8 cellular contexts compared by ENCODE assay signal in genomic region chr16:10828851-10829331, GRCh38. TPM values are rescaled to one million over a fixed set of nuclear protein-coding genes. Genes with fewer than 3 reads are reported as not detected.
DNase-seq lines count a peak whose midpoint lies in the region; ATAC-seq and TF ChIP-seq lines count a peak whose summit lies in the region.

No MANE protein-coding gene starts in this region.

- no peaks in the 10 kb centered on the region for H4K20me1 ChIP-seq in GM23248 (ENCODE audit: insufficient read depth)

- H3K27me3 ChIP-seq in GM23248 (replicated peaks; ENCODE audit: insufficient read depth) = no peaks in the 10 kb centered on the region; the same call in 1 of the 2 replicates
- no peaks in the 10 kb centered on the region for H3K27me3 ChIP-seq in adipocyte (replicated peaks; ENCODE audit: control insufficient read depth, insufficient read depth, low read length)
- no peaks in the 10 kb centered on the region for H3K27me3 ChIP-seq in psoas muscle (ENCODE audit: insufficient read depth in 3 of 3, low read length in 2 of 3)
- no peaks in the 10 kb centered on the region for H3K27me3 ChIP-seq in mesendoderm (ENCODE audit: insufficient read depth, low read length, poor library complexity)

- H3F3A ChIP-seq in GM23248 (ENCODE audit: insufficient read depth) = peaks cover 14% of the 10 kb centered on the region

- intact Hi-C loops in cardiac septum (cut with DNase I) (loop anchor here (1.0 to 10.0 kb wide), 5 partner anchors 42 to 304 kb away; partner anchors contain the start of gene EMP2), psoas muscle (cut with DNase I) (loop anchor here in 1 of 2 donors (2.0 to 5.0 kb wide), 4 partner anchors 48 to 267 kb away; partner anchors contain the start of gene CIITA)

- POLR2A ChIA-PET in WTC11 (lab: Charles Lee) = interaction anchor here (0.6 kb wide), 1 partner anchor 493 kb away, joined by 3 read pairs; no protein-coding TSS in a partner anchor

- H2AFZ ChIP-seq in GM23248 = peak overlapping the region; percentile 67

- no peak for TF ChIP-seq CTCF in psoas muscle (IDR thresholded peaks at IDR 0.05)
- TF ChIP-seq CTCF in WTC11 (IDR thresholded peaks at IDR 0.05) = no peak

- no peaks in the 10 kb centered on the region for H3K36me3 Mint-ChIP-seq in activated naive CD8-positive, alpha-beta T cell treated with anti-CD3 and anti-CD28 coated beads for 36 hours
- H3K36me3 Mint-ChIP-seq in WTC11 = no peaks in the 10 kb centered on the region

- in situ Hi-C loops in GM23248 (cut with MboI) = no loop called here

- H4K8ac ChIP-seq in mesendoderm (ENCODE audit: low read depth, low read length) = no peak overlapping the region

- H3K9me3 ChIP-seq in GM23248 (ENCODE audit: low read depth) = no peaks in the 10 kb centered on the region
- no peaks in the 10 kb centered on the region for H3K9me3 ChIP-seq in adipocyte (ENCODE audit: control insufficient read depth, low read length)
- H3K9me3 ChIP-seq in psoas muscle = no peaks in the 10 kb centered on the region

- CTCF ChIA-PET in WTC11 (lab: Charles Lee) = interaction anchor here (1.4 kb wide), 1 partner anchor 90 kb away, joined by 4 read pairs; no protein-coding TSS in a partner anchor

- H2BK5ac ChIP-seq in mesendoderm (ENCODE audit: low read length) = no peak overlapping the region

- no peak overlapping the region for H4K5ac ChIP-seq in mesendoderm (ENCODE audit: low read length)

- H3K79me1 ChIP-seq in mesendoderm (ENCODE audit: low read length) = no peaks in the 10 kb centered on the region

- H3K4me3 Mint-ChIP-seq in activated naive CD8-positive, alpha-beta T cell treated with anti-CD3 and anti-CD28 coated beads for 36 hours = no peak overlapping the region
- no peak overlapping the region for H3K4me3 Mint-ChIP-seq in WTC11

- H3K4me1 ChIP-seq in GM23248 (ENCODE audit: insufficient read depth) (peaks cover 23% of the 10 kb centered on the region), adipocyte (ENCODE audit: control insufficient read depth, insufficient read depth, low read length) (peaks cover 26% of the 10 kb centered on the region), psoas muscle (peaks cover 20% of the 10 kb centered on the region), mesendoderm (ENCODE audit: control insufficient read depth, low read depth, low read length) (no peaks in the 10 kb centered on the region)

- no peak overlapping the region for H3K23ac ChIP-seq in mesendoderm (ENCODE audit: low read length)

- no peak overlapping the region for H2BK120ac ChIP-seq in mesendoderm (ENCODE audit: low read depth, low read length)

- H2BK15ac ChIP-seq in mesendoderm (replicated peaks; ENCODE audit: low read depth) = no peak overlapping the region

- H3K36me3 ChIP-seq in GM23248 (ENCODE audit: low read depth) (no peaks in the 10 kb centered on the region), adipocyte (ENCODE audit: control insufficient read depth, insufficient read depth, low read length, severe bottlenecking) (no peaks in the 10 kb centered on the region), psoas muscle (ENCODE audit: insufficient read depth in 1 of 2, low read depth in 1 of 2) (no peaks in the 10 kb centered on the region), mesendoderm (ENCODE audit: control insufficient read depth, insufficient read depth, low read length) (no peaks in the 10 kb centered on the region)

- peak overlapping the region; percentile 79 for H3K27ac ChIP-seq in GM23248
- H3K27ac ChIP-seq in psoas muscle = peak overlapping the region; percentile 88
- H3K27ac ChIP-seq in mesendoderm (ENCODE audit: low read depth, low read length) = no peak overlapping the region

- H3K9me2 ChIP-seq in GM23248 (ENCODE audit: insufficient read depth) = no peaks in the 10 kb centered on the region

- no peak overlapping the region for H3K56ac ChIP-seq in mesendoderm (ENCODE audit: low read length)

- no peak overlapping the region for H3K4ac ChIP-seq in mesendoderm (ENCODE audit: low read depth, low read length)

- H3K79me2 ChIP-seq in GM23248 (ENCODE audit: insufficient read depth) (no peaks in the 10 kb centered on the region), mesendoderm (ENCODE audit: control insufficient read depth, insufficient read depth, low read length) (no peaks in the 10 kb centered on the region)

- peak overlapping the region; percentile 70 for H3K9ac ChIP-seq in GM23248
- H3K9ac ChIP-seq in adipocyte (ENCODE audit: low read length) = peak overlapping the region; percentile 60
- no peak overlapping the region for H3K9ac ChIP-seq in mesendoderm (ENCODE audit: low read length)

- ATAC-seq in psoas muscle (peak; percentile 78 to 82 (median 79)), WTC11 (no peak), HG03025 (IDR thresholded peaks at IDR 0.05; ENCODE audit: low FRiP score, unreplicated experiment) (no peak)

- H3K4me2 ChIP-seq in GM23248 (ENCODE audit: unreplicated experiment) (peak overlapping the region; percentile 58), mesendoderm (ENCODE audit: low read length) (no peak overlapping the region)

- no peak overlapping the region for H2AK5ac ChIP-seq in mesendoderm (ENCODE audit: low read length)

- DNase-seq in GM23248 (peak; percentile 93), adipocyte (ENCODE audit: low read depth) (peak; percentile 85), cardiac septum (ENCODE audit: low spot score) (peak; percentile 95), psoas muscle (peak; percentile 91 to 93), WTC11 (ENCODE audit: low spot score) (no peak), mesendoderm (no peak)
- no peak for DNase-seq in activated naive CD8-positive, alpha-beta T cell treated with anti-CD3 and anti-CD28 coated beads for 36 hours

- no peak overlapping the region for H3K18ac ChIP-seq in mesendoderm (ENCODE audit: low read length)

- peak overlapping the region; percentile 30 for H3K4me3 ChIP-seq in GM23248
- peak overlapping the region; percentile 61 for H3K4me3 ChIP-seq in adipocyte (ENCODE audit: low read length)
- H3K4me3 ChIP-seq in psoas muscle = peak overlapping the region; percentile 32
- no peak overlapping the region for H3K4me3 ChIP-seq in mesendoderm (ENCODE audit: low read length)

- H3K9me3 Mint-ChIP-seq in activated naive CD8-positive, alpha-beta T cell treated with anti-CD3 and anti-CD28 coated beads for 36 hours = no peaks in the 10 kb centered on the region
- no peaks in the 10 kb centered on the region for H3K9me3 Mint-ChIP-seq in WTC11

- peaks cover 6% of the 10 kb centered on the region for H3K27me3 Mint-ChIP-seq in activated naive CD8-positive, alpha-beta T cell treated with anti-CD3 and anti-CD28 coated beads for 36 hours
- H3K27me3 Mint-ChIP-seq in WTC11 (ENCODE audit: low read depth) = no peaks in the 10 kb centered on the region

- 0 to 6% methylated on average over 16 of the region's 16 CpGs for WGBS in GM23248 (ENCODE audit: low coverage in 1 of 2, low lambda C conversion rate in 2 of 2, missing lambda C conversion rate in 2 of 2), 2 experiments
- WGBS in psoas muscle, 3 donors = 2 to 9% (median 5%) methylated on average over 16 of the region's 16 CpGs
- WGBS in mesendoderm (ENCODE audit: extremely low coverage, insufficient coverage, low lambda C conversion rate) = no CpG with 5 or more reads among the region's 16 CpGs

- no peaks in the 10 kb centered on the region for H3K4me1 Mint-ChIP-seq in activated naive CD8-positive, alpha-beta T cell treated with anti-CD3 and anti-CD28 coated beads for 36 hours
- no peaks in the 10 kb centered on the region for H3K4me1 Mint-ChIP-seq in WTC11

- H3K27ac Mint-ChIP-seq in activated naive CD8-positive, alpha-beta T cell treated with anti-CD3 and anti-CD28 coated beads for 36 hours = no peak overlapping the region
- no peak overlapping the region for H3K27ac Mint-ChIP-seq in WTC11

TF ChIP-seq in WTC11, 78 proteins besides CTCF, POLR2A, EP300 and RAD21 (continues in another document):
- no peak for TF ChIP-seq HMGA2 (CRISPR knock-in tag; IDR thresholded peaks at IDR 0.05)
- no peak for TF ChIP-seq ZNF138 (CRISPR knock-in tag; conservative IDR thresholded peaks at IDR 0.05)
- no peak for TF ChIP-seq KAT7 (CRISPR knock-in tag; IDR thresholded peaks at IDR 0.05; ENCODE audit: borderline replicate concordance)
- no peak for TF ChIP-seq ESRRA (CRISPR knock-in tag; IDR thresholded peaks at IDR 0.05; ENCODE audit: borderline replicate concordance)
- no peak for TF ChIP-seq ZNF416 (CRISPR knock-in tag; IDR thresholded peaks at IDR 0.05)
- TF ChIP-seq NFYB (CRISPR knock-in tag; conservative IDR thresholded peaks at IDR 0.05; ENCODE audit: low read depth) = no peak
- TF ChIP-seq NFE2L1 (CRISPR knock-in tag; IDR thresholded peaks at IDR 0.05) = no peak
- TF ChIP-seq MAX (CRISPR knock-in tag; IDR thresholded peaks at IDR 0.05) = no peak

RNA-seq across cellular contexts. Expression of gene TVP23A, which starts 10.3 kb away (rescaled TPM):
- total RNA-seq in GM23248 (2014; rRNA removed; shearing (Covaris generic)) = not detected in 2 replicates
- polyA plus RNA-seq in GM23248 (2016; fragmentation: Nextera tagmentation; extraction: Ambion mirVana) (0.06 and 0.13 TPM in 2 replicates), psoas muscle (under 1 TPM in 2 of 3 donors, not detected in 1; 0.01 to 0.04 TPM)
- total RNA-seq in cardiac septum (0.13 TPM), psoas muscle (under 1 TPM in 2 of 4 donors, not detected in 2; 0.07 to 0.13 TPM), WTC11 (2021) (1.2 to 3.1 TPM (median 2.1 TPM) in 3 replicates)
- total RNA-seq in activated naive CD8-positive, alpha-beta T cell treated with anti-CD3 and anti-CD28 coated beads for 36 hours = not detected
- polyA plus RNA-seq in mesendoderm (2013, experiment 1 of 2) = 1.1 TPM
- 0.78 TPM for polyA plus RNA-seq in mesendoderm (2013, experiment 2 of 2)

RNA-seq across cellular contexts. Expression of gene CIITA, which starts 48.1 kb away (rescaled TPM):
- total RNA-seq in GM23248 (2014; rRNA removed; shearing (Covaris generic)) = under 0.01 TPM in 1 of 2 replicates, not detected in the other
- 0.09 and 0.75 TPM in 2 replicates for polyA plus RNA-seq in GM23248 (2016; fragmentation: Nextera tagmentation; extraction: Ambion mirVana)
- 7.2 TPM for total RNA-seq in cardiac septum
- total RNA-seq in psoas muscle = 10 to 100 TPM in 1 of 4 donors, 1 to 10 TPM in 3; 2.9 to 13.8 (median 5.2) TPM
- polyA plus RNA-seq in psoas muscle = 10 to 100 TPM in 1 of 3 donors, 1 to 10 TPM in 2; 2.3 to 15.3 (median 4.1) TPM
- 1 to 10 TPM; 1.4 to 1.5 TPM for total RNA-seq in activated naive CD8-positive, alpha-beta T cell treated with anti-CD3 and anti-CD28 coated beads for 36 hours
- total RNA-seq in WTC11 (2021) = 0.21 to 0.27 TPM (median 0.26 TPM) in 3 replicates
- 0.07 TPM for polyA plus RNA-seq in mesendoderm (2013, experiment 1 of 2)
- 0.03 TPM for polyA plus RNA-seq in mesendoderm (2013, experiment 2 of 2)

Comparison
In these comparisons a context has a peak if more than half of its experiments do, and no peak if none do; other contexts are left out.
1. DNase-seq: peak in GM23248 (single experiment), adipocyte (single experiment), cardiac septum (single experiment) and psoas muscle (2 of 2); none in activated naive CD8-positive, alpha-beta T cell treated with anti-CD3 and anti-CD28 coated beads for 36 hours (single experiment), WTC11 (single experiment) and mesendoderm (single experiment).
2. ATAC-seq: peak in psoas muscle (4 of 4); none in WTC11 (single experiment) and HG03025 (single experiment).